Comparison of ENCODE assay signal across 8 cellular contexts in genomic region chr12:96015672-96016071, GRCh38. TPM values are rescaled to one million over a fixed set of nuclear protein-coding genes. Genes with fewer than 3 reads are reported as not detected.
DNase-seq lines count a peak whose midpoint lies in the region; ATAC-seq, FAIRE-seq and TF ChIP-seq lines count a peak whose summit lies in the region.

No MANE protein-coding gene starts in this region.

- dilution Hi-C loops in keratinocyte (cut with MboI; ENCODE audit: extremely low pct_ligation_motif_present, low sequenced_read_pairs), result no loop called here

- H3K27ac ChIP-seq in WERI-Rb-1 (no peak overlapping the region), keratinocyte (ENCODE audit: control insufficient read depth, insufficient read depth, low read length) (no peak overlapping the region)

- H3K4me3 ChIP-seq in GM12875 (ENCODE audit: low read depth, low read length) (no peak overlapping the region), WERI-Rb-1 (ENCODE audit: low read depth, low read length) (no peak overlapping the region), keratinocyte (ENCODE audit: control insufficient read depth in 2 of 3, extremely low read depth in 1 of 3, insufficient read depth in 2 of 3, low read depth in 1 of 3, low read length in 3 of 3) (no peak overlapping the region)

- H2AFZ ChIP-seq in keratinocyte (ENCODE audit: control insufficient read depth, low read length), result no peak overlapping the region

- H3K9me3 ChIP-seq in WERI-Rb-1 (ENCODE audit: severe bottlenecking) (no peaks in the 10 kb centered on the region), keratinocyte (ENCODE audit: control insufficient read depth, low read depth, low read length) (no peaks in the 10 kb centered on the region)

- H3K9me1 ChIP-seq in keratinocyte (ENCODE audit: control insufficient read depth, extremely low read depth, insufficient read depth, low read length), result no peaks in the 10 kb centered on the region

- no peak overlapping the region for H3K9ac ChIP-seq in keratinocyte (ENCODE audit: control insufficient read depth, extremely low read depth, insufficient read depth, low read length)

- peak; percentile 4; the same call in 1 of the 2 replicates for TF ChIP-seq CTCF in GM12875 (IDR thresholded peaks at IDR 0.05; ENCODE audit: borderline replicate concordance, insufficient read depth, low read depth, low read length)
- TF ChIP-seq CTCF in WERI-Rb-1 (IDR thresholded peaks at IDR 0.05; ENCODE audit: low read depth, low read length), result peak; percentile 75
- peak; percentile 36 to 63 (median 41) for TF ChIP-seq CTCF in keratinocyte (optimal IDR thresholded peaks at IDR 0.05 in 1 of 3, IDR thresholded peaks at IDR 0.05 in 1 of 3, conservative IDR thresholded peaks at IDR 0.05 in 1 of 3; ENCODE audit: extremely low read depth in 1 of 3, insufficient read depth in 2 of 3, low read length in 3 of 3)

- no peak overlapping the region for H3K4me2 ChIP-seq in keratinocyte (ENCODE audit: control insufficient read depth, extremely low read depth, insufficient read depth, low read depth, low read length)

- DNase-seq in AG08395 (ENCODE audit: low spot score) (peak; percentile 30), WERI-Rb-1 (peak; percentile 65), keratinocyte (ENCODE audit: low read depth, low spot score) (no peak), SHP77 treated with DMSO at 0.1 percent for 48 hours (lab: John Stamatoyannopoulos, UW) (no peak), Ammon's horn (ENCODE audit: low spot score) (no peak), NCI-H1048 (lab: John Stamatoyannopoulos, UW) (no peak)

- no peak for ATAC-seq in GM21367 (IDR thresholded peaks at IDR 0.05; ENCODE audit: unreplicated experiment)

- H3K4me1 ChIP-seq in keratinocyte (ENCODE audit: control insufficient read depth, extremely low read depth, insufficient read depth, low read length), result no peaks in the 10 kb centered on the region

- H3K27me3 ChIP-seq in WERI-Rb-1 (ENCODE audit: insufficient read depth, low read depth, severe bottlenecking), result no peaks in the 10 kb centered on the region
- no peaks in the 10 kb centered on the region for H3K27me3 ChIP-seq in keratinocyte (ENCODE audit: control insufficient read depth, extremely low read depth, insufficient read depth, low read length)

- no peak for FAIRE-seq in keratinocyte (lab: Jason Lieb, UNC)

- H4K20me1 ChIP-seq in keratinocyte (ENCODE audit: control insufficient read depth, extremely low read depth, insufficient read depth, low read length), result no peaks in the 10 kb centered on the region

- no peaks in the 10 kb centered on the region for H3K79me2 ChIP-seq in keratinocyte (ENCODE audit: control insufficient read depth, insufficient read depth, low read length)

- H3K36me3 ChIP-seq in WERI-Rb-1 (peaks cover 44% of the 10 kb centered on the region), keratinocyte (ENCODE audit: control insufficient read depth in 2 of 2, extremely low read depth in 1 of 2, insufficient read depth in 2 of 2, low read length in 2 of 2) (peaks cover 8 to 15% of the 10 kb centered on the region in 2 experiments)

RNA-seq across cellular contexts. Expression of gene HAL, which starts 19.5 kb away (rescaled TPM):
- polyA plus RNA-seq in keratinocyte, result 0.41 to 0.53 TPM (median 0.51 TPM) in 3 replicates
- polyA plus RNA-seq in keratinocyte (2011; ENCODE audit: low read depth), result 4.1 TPM
- 0.06 and 0.15 TPM in 2 replicates for polyA plus RNA-seq in keratinocyte (2011; cell fraction: cytosol; rRNA removed)
- polyA plus RNA-seq in keratinocyte (2011; cell fraction: nucleus; rRNA removed), result 2.0 and 2.4 TPM in 2 replicates
- polyA plus RNA-seq in keratinocyte (2012; ENCODE audit: low replicate concordance), result 0.39 and 10.6 TPM in 2 replicates
- 0.42 to 7.5 TPM (median 2.8 TPM) in 3 replicates for polyA minus RNA-seq in keratinocyte
- not detected for polyA minus RNA-seq in keratinocyte (2011; cell fraction: cytosol; rRNA and poly(A)+ RNA removed)
- 5.1 and 5.9 TPM in 2 replicates for polyA minus RNA-seq in keratinocyte (2011; cell fraction: nucleus; rRNA and poly(A)+ RNA removed)

RNA-seq across cellular contexts. Expression of gene LTA4H, which starts 19.7 kb away (rescaled TPM):
- 129 to 183 TPM (median 131 TPM) in 3 replicates for polyA plus RNA-seq in keratinocyte
- 122 TPM for polyA plus RNA-seq in keratinocyte (2011; ENCODE audit: low read depth)
- polyA plus RNA-seq in keratinocyte (2011; cell fraction: cytosol; rRNA removed), result 121 and 199 TPM in 2 replicates
- 153 and 186 TPM in 2 replicates for polyA plus RNA-seq in keratinocyte (2011; cell fraction: nucleus; rRNA removed)
- 88.2 and 109 TPM in 2 replicates for polyA plus RNA-seq in keratinocyte (2012; ENCODE audit: low replicate concordance)
- polyA minus RNA-seq in keratinocyte, result 36.2 to 123 TPM (median 95.9 TPM) in 3 replicates
- polyA minus RNA-seq in keratinocyte (2011; cell fraction: cytosol; rRNA and poly(A)+ RNA removed), result 85.0 TPM
- 60.8 and 88.8 TPM in 2 replicates for polyA minus RNA-seq in keratinocyte (2011; cell fraction: nucleus; rRNA and poly(A)+ RNA removed)

Comparison
In these comparisons a context has a peak if more than half of its experiments do, and no peak if none do; other contexts are left out.
1. DNase-seq: peak in AG08395 (single experiment) and WERI-Rb-1 (single experiment); none in keratinocyte (single experiment), SHP77 treated with DMSO at 0.1 percent for 48 hours (single experiment), Ammon's horn (single experiment) and NCI-H1048 (single experiment).
2. CTCF ChIP-seq: peak in every context shown above with its lines; median percentile 75 in WERI-Rb-1; 41 in keratinocyte; 4 in GM12875.